15 cellular contexts compared by ENCODE assay signal in genomic region chr5:131194725-131195124, GRCh38. TPM values are rescaled to one million over a fixed set of nuclear protein-coding genes. Genes with fewer than 3 reads are reported as not detected.
DNase-seq lines count a peak whose midpoint lies in the region; ATAC-seq and TF ChIP-seq lines count a peak whose summit lies in the region.
"Had no signal": no experiment of that assay in that cellular context is flagged by ENCODE, and none has a peak within 500 bp of the region (broad histone marks: within the 10 kb centered on the region; RNA-seq: fewer than 3 reads in every experiment).

No MANE protein-coding gene starts in this region.

- H3K9me3 Mint-ChIP-seq in endodermal cell (no peaks in the 10 kb centered on the region), neural crest cell (no peaks in the 10 kb centered on the region)
- no peaks in the 10 kb centered on the region for H3K9me3 Mint-ChIP-seq in activated T-helper 2 cell treated with anti-CD3 and anti-CD28 coated beads, Interferon-gamma antibody, Interleukin-2, Interleukin-4, amounts not matched to agents 10 μg/mL and 5 μg/mL and 100 μg/mL, durations not matched to agents 14 hours and 24 hours and 36 hours
- H3K9me3 Mint-ChIP-seq: CD8-positive, alpha-beta memory T cell had no signal

- H3K27me3 ChIP-seq in endodermal cell (ENCODE audit: control insufficient read depth, insufficient read depth, low read length, poor library complexity, severe bottlenecking): no peaks in the 10 kb centered on the region
- H3K27me3 ChIP-seq in suprapubic skin: no peaks in the 10 kb centered on the region
- H3K27me3 ChIP-seq in dorsolateral prefrontal cortex: no peaks in the 10 kb centered on the region

- H3K36me3 Mint-ChIP-seq in endodermal cell (ENCODE audit: low read depth): no peaks in the 10 kb centered on the region
- no peaks in the 10 kb centered on the region for H3K36me3 Mint-ChIP-seq in neural crest cell (ENCODE audit: low read depth)
- peaks cover 8% of the 10 kb centered on the region for H3K36me3 Mint-ChIP-seq in activated T-helper 2 cell treated with anti-CD3 and anti-CD28 coated beads, Interferon-gamma antibody, Interleukin-2, Interleukin-4, amounts not matched to agents 10 μg/mL and 5 μg/mL and 100 μg/mL, durations not matched to agents 14 hours and 24 hours and 36 hours (ENCODE audit: low read depth)

- H3K27ac Mint-ChIP-seq in endodermal cell (peak overlapping the region; percentile 58), neural crest cell (ENCODE audit: unreplicated experiment) (peak overlapping the region; percentile 22)
- H3K27ac Mint-ChIP-seq in activated T-helper 2 cell treated with anti-CD3 and anti-CD28 coated beads, Interferon-gamma antibody, Interleukin-2, Interleukin-4, amounts not matched to agents 10 μg/mL and 5 μg/mL and 100 μg/mL, durations not matched to agents 14 hours and 24 hours and 36 hours: no peak overlapping the region

- TF ChIP-seq EP300 in suprapubic skin (IDR thresholded peaks at IDR 0.05): no peak

- H3K27me3 Mint-ChIP-seq in endodermal cell (ENCODE audit: insufficient read depth): no peaks in the 10 kb centered on the region
- no peaks in the 10 kb centered on the region for H3K27me3 Mint-ChIP-seq in neural crest cell (ENCODE audit: low read depth)
- H3K27me3 Mint-ChIP-seq in activated T-helper 2 cell treated with anti-CD3 and anti-CD28 coated beads, Interferon-gamma antibody, Interleukin-2, Interleukin-4, amounts not matched to agents 10 μg/mL and 5 μg/mL and 100 μg/mL, durations not matched to agents 14 hours and 24 hours and 36 hours (ENCODE audit: low read depth): no peaks in the 10 kb centered on the region
- H3K27me3 Mint-ChIP-seq: CD8-positive, alpha-beta memory T cell had no signal

- H3K4me3 Mint-ChIP-seq in endodermal cell (no peak overlapping the region), neural crest cell (no peak overlapping the region)
- H3K4me3 Mint-ChIP-seq in activated T-helper 2 cell treated with anti-CD3 and anti-CD28 coated beads, Interferon-gamma antibody, Interleukin-2, Interleukin-4, amounts not matched to agents 10 μg/mL and 5 μg/mL and 100 μg/mL, durations not matched to agents 14 hours and 24 hours and 36 hours (ENCODE audit: low read depth): no peak overlapping the region
- H3K4me3 Mint-ChIP-seq: CD14-positive monocyte; CD8-positive, alpha-beta memory T cell had no signal

- TF ChIP-seq POLR2A in suprapubic skin (IDR thresholded peaks at IDR 0.05): no peak

- no peaks in the 10 kb centered on the region for H3K9me3 ChIP-seq in endodermal cell (ENCODE audit: control insufficient read depth, low read length)
- H3K9me3 ChIP-seq in suprapubic skin: no peaks in the 10 kb centered on the region
- H3K9me3 ChIP-seq: Caco-2, HAP-1 had no signal

- H3K36me3 ChIP-seq in endodermal cell (ENCODE audit: control insufficient read depth, insufficient read depth, low read length) (no peaks in the 10 kb centered on the region), suprapubic skin (peaks cover 4% of the 10 kb centered on the region)
- H3K36me3 ChIP-seq: HAP-1 had no signal

- H3K27ac ChIP-seq in endodermal cell (ENCODE audit: low read depth, low read length): no peak overlapping the region
- no peak overlapping the region for H3K27ac ChIP-seq in suprapubic skin
- H3K27ac ChIP-seq in dorsolateral prefrontal cortex: peak overlapping the region in 1 of 59 donors; percentile 5
- H3K27ac ChIP-seq: 22Rv1 had no signal

- H3K4me3 ChIP-seq in endodermal cell (ENCODE audit: low read length) (no peak overlapping the region), suprapubic skin (no peak overlapping the region), dorsolateral prefrontal cortex (no peak overlapping the region)
- H3K4me3 ChIP-seq: HAP-1 had no signal

- DNase-seq in NCI-H2196 (lab: John Stamatoyannopoulos, UW; ENCODE audit: unreplicated experiment): peak; percentile 6
- no peak for DNase-seq in NCI-H2196 treated with DMSO at 0.1 percent for 48 hours (lab: John Stamatoyannopoulos, UW; ENCODE audit: unreplicated experiment)
- no peak for DNase-seq in endodermal cell
- no peak for DNase-seq in neural crest cell (ENCODE audit: low read depth, low spot score)
- DNase-seq in suprapubic skin (ENCODE audit: low spot score in 2 of 2): no peak
- no peak for DNase-seq in sciatic nerve (ENCODE audit: low spot score)
- DNase-seq in dorsolateral prefrontal cortex: no peak
- no peak for DNase-seq in activated T-helper 2 cell treated with anti-CD3 and anti-CD28 coated beads, Interferon-gamma antibody, Interleukin-2, Interleukin-4, amounts not matched to agents 10 μg/mL and 5 μg/mL and 100 μg/mL, durations not matched to agents 14 hours and 24 hours and 36 hours (ENCODE audit: low spot score)
- DNase-seq: Caco-2; CD8-positive, alpha-beta memory T cell; DND-41; GDM1 had no signal

- 89 to 96% methylated on average over 4 to 5 of the region's 5 CpGs for WGBS in endodermal cell (ENCODE audit: insufficient coverage in 1 of 2, insufficient read length in 1 of 2), 2 experiments
- WGBS in suprapubic skin: 89% methylated on average over 5 of the region's 5 CpGs

- no peak for TF ChIP-seq CTCF in endodermal cell (conservative IDR thresholded peaks at IDR 0.05)
- TF ChIP-seq CTCF in neural crest cell (conservative IDR thresholded peaks at IDR 0.05): no peak
- TF ChIP-seq CTCF in suprapubic skin (IDR thresholded peaks at IDR 0.05): no peak
- no peak for TF ChIP-seq CTCF in dorsolateral prefrontal cortex (IDR thresholded peaks at IDR 0.05 in 54 of 56, conservative IDR thresholded peaks at IDR 0.05 in 2 of 56; ENCODE audit: low read depth in 1 of 56, partially characterized antibody in 56 of 56)

- H3K4me1 ChIP-seq in endodermal cell (ENCODE audit: control insufficient read depth, insufficient read depth, low read length) (peaks cover 6% of the 10 kb centered on the region), suprapubic skin (no peaks in the 10 kb centered on the region)
- H3K4me1 ChIP-seq: Caco-2 had no signal

- H3K4me1 Mint-ChIP-seq in endodermal cell (peaks cover 20% of the 10 kb centered on the region), neural crest cell (peaks cover 3% of the 10 kb centered on the region)
- H3K4me1 Mint-ChIP-seq in activated T-helper 2 cell treated with anti-CD3 and anti-CD28 coated beads, Interferon-gamma antibody, Interleukin-2, Interleukin-4, amounts not matched to agents 10 μg/mL and 5 μg/mL and 100 μg/mL, durations not matched to agents 14 hours and 24 hours and 36 hours (ENCODE audit: low read depth): peaks cover 7% of the 10 kb centered on the region

- ATAC-seq in sciatic nerve: no peak

- intact Hi-C loops in sciatic nerve (cut with DNase I): no loop called here
- intact Hi-C loops in dorsolateral prefrontal cortex (cut with DNase I): no loop called here
- intact Hi-C loops in activated T-helper 2 cell treated with anti-CD3 and anti-CD28 coated beads, Interferon-gamma antibody, Interleukin-2, Interleukin-4, amounts not matched to agents 10 μg/mL and 5 μg/mL and 100 μg/mL, durations not matched to agents 14 hours and 24 hours and 36 hours (cut with micrococcal nuclease): no loop called here

- no peak overlapping the region for H3K9ac ChIP-seq in endodermal cell (ENCODE audit: extremely low read depth, low read length, poor library complexity, severe bottlenecking)

RNA-seq across cellular contexts. Expression of gene LYRM7, which starts 24.0 kb away (rescaled TPM):
- total RNA-seq in endodermal cell: 1 to 10 TPM; 8.8 to 9.0 TPM
- polyA plus RNA-seq in endodermal cell (2013, experiment 1 of 2): 9.4 TPM
- polyA plus RNA-seq in endodermal cell (2013, experiment 2 of 2): 10.6 TPM
- 10.7 and 13.6 TPM in 2 replicates for total RNA-seq in neural crest cell
- 10 to 100 TPM in 1 of 4 donors, 1 to 10 TPM in 3; 7.0 to 10.4 (median 8.0) TPM for total RNA-seq in suprapubic skin
- total RNA-seq in sciatic nerve: 14.2 TPM
- 10 to 100 TPM; 15.9 to 37.3 (median 23.7) TPM for total RNA-seq in dorsolateral prefrontal cortex
- 14.0 and 20.3 TPM in 2 replicates for total RNA-seq in activated T-helper 2 cell treated with anti-CD3 and anti-CD28 coated beads, Interferon-gamma antibody, Interleukin-2, Interleukin-4, amounts not matched to agents 10 μg/mL and 5 μg/mL and 100 μg/mL, durations not matched to agents 14 hours and 24 hours and 36 hours

RNA-seq across cellular contexts. Expression of gene HINT1, which starts 29.7 kb away (rescaled TPM):
- total RNA-seq in endodermal cell (100 to 1,000 TPM; 174 to 239 TPM), neural crest cell (258 and 264 TPM in 2 replicates), suprapubic skin (100 to 1,000 TPM; 150 to 239 (median 206) TPM), sciatic nerve (121 TPM), dorsolateral prefrontal cortex (100 to 1,000 TPM in 119 of 120 experiments, 10 to 100 TPM in 1; 99.1 to 267 (median 191) TPM)
- polyA plus RNA-seq in endodermal cell (2013, experiment 1 of 2): 347 TPM
- 347 TPM for polyA plus RNA-seq in endodermal cell (2013, experiment 2 of 2)
- total RNA-seq in activated T-helper 2 cell treated with anti-CD3 and anti-CD28 coated beads, Interferon-gamma antibody, Interleukin-2, Interleukin-4, amounts not matched to agents 10 μg/mL and 5 μg/mL and 100 μg/mL, durations not matched to agents 14 hours and 24 hours and 36 hours: 279 and 282 TPM in 2 replicates
